In the genomic region with DNA sequence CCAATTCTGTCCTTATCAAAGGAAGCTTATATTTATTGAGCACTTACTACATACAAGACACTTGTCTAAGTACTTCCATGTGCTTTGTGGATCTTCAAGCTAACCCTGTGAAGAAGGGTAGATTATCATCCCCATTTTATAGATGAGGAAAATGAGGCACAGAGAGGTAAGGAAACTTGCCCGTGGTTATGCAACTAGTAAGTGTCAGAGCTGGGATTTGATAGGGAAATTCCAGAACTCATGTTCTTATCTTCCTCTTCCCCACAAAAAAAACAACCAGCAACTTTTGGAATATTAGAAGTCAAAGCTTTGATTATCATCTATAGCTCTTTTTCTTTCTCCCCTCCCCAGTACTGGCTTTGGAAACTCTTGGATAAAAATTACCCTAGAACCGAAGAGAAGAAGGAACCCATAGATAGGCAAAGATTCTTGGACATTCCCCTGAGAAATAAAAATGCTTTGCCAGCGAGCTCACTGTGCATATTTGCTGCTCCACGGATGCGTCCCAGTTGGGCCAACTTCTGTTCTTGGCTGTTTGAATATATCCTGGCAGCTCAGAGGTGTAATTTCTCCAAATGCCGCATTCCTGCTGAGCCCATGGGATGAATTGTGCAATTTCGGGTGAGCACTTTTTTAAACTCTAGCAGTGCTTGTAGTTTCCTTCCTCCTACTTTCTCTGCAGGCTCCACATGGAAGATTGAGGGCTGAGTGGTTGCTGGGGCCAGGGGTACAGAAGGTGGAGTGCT, we compare ENCODE assay signal across 21 cellular contexts.
A peak's percentile ranks its signal among the peaks of the same experiment; 100 is the strongest.
DNase-seq lines count a peak whose midpoint lies in the region; ATAC-seq and TF ChIP-seq lines count a peak whose summit lies in the region.
"Had no signal": no experiment of that assay in that cellular context is flagged by ENCODE, and none has a peak within 500 bp of the region (broad histone marks: within the 10 kb centered on the region; RNA-seq: fewer than 3 reads in every experiment).

No MANE protein-coding gene starts in this region.

- H3K4me3 ChIP-seq in epithelial cell of esophagus (ENCODE audit: low read length) (no peak overlapping the region), skeletal muscle cell (ENCODE audit: low read depth, low read length) (no peak overlapping the region)
- H3K4me3 ChIP-seq: ascending aorta, esophagus muscularis mucosa had no signal

- TF ChIP-seq CTCF in epithelial cell of esophagus (IDR thresholded peaks at IDR 0.05; ENCODE audit: insufficient read depth, low read depth, low read length, missing control alignments), result no peak
- TF ChIP-seq CTCF in GM20000 (IDR thresholded peaks at IDR 0.05; ENCODE audit: extremely low read depth, missing control alignments), result no peak

- ATAC-seq in left lobe of liver, result peak; percentile 79
- no peak for ATAC-seq in GM21526 (IDR thresholded peaks at IDR 0.05; ENCODE audit: low FRiP score, unreplicated experiment)
- ATAC-seq in HG03097 (IDR thresholded peaks at IDR 0.05; ENCODE audit: low FRiP score, unreplicated experiment), result no peak
- ATAC-seq: HepG2; naive thymus-derived CD8-positive, alpha-beta T cell had no signal

- peak; percentile 14 for DNase-seq in GM04504 (ENCODE audit: low read depth)
- peak; percentile 27 for DNase-seq in epithelial cell of esophagus (ENCODE audit: low read depth)
- DNase-seq in left lobe of liver (ENCODE audit: low spot score), result no peak
- DNase-seq in skeletal muscle cell (ENCODE audit: low read depth), result peak; percentile 59
- DNase-seq in activated T-cell treated with anti-CD3 and anti-CD28 coated beads, Interleukin-2, amount 50 U/mL, for 1 hour, result no peak
- DNase-seq in GM20000 (ENCODE audit: low spot score), result no peak
- DNase-seq: activated gamma-delta T cell treated with Interleukin-2 at 50 U/mL for 16 hours; Calu3; dermis blood vessel endothelial cell; GDM1; HFFc6; naive thymus-derived CD8-positive, alpha-beta T cell; NCI-H2029; NCI-H524; stimulated activated CD4-positive, alpha-beta T cell treated with anti-CD3 and anti-CD28 coated beads, Interleukin-1b, Interleukin-23, amount 100 ng/mL, for 48 hours; T-helper 9 cell had no signal

Comparison
In these comparisons a context has a peak if more than half of its experiments do, and no peak if none do; other contexts are left out.
1. DNase-seq: peak in GM04504 (single experiment), epithelial cell of esophagus (single experiment) and skeletal muscle cell (single experiment); none in left lobe of liver (single experiment), activated T-cell treated with anti-CD3 and anti-CD28 coated beads, Interleukin-2, amount 50 U/mL, for 1 hour (single experiment) and GM20000 (single experiment).